ENCODE assay signal across 1 cellular context in genomic region chr18:50969448-50969847, GRCh38.
TF ChIP-seq lines count a peak whose summit lies in the region.

No MANE protein-coding gene starts in this region.

TF ChIP-seq in GM23338, 12 proteins besides CTCF, POLR2A, EP300 and RAD21:
- TF ChIP-seq, protein P1, sequence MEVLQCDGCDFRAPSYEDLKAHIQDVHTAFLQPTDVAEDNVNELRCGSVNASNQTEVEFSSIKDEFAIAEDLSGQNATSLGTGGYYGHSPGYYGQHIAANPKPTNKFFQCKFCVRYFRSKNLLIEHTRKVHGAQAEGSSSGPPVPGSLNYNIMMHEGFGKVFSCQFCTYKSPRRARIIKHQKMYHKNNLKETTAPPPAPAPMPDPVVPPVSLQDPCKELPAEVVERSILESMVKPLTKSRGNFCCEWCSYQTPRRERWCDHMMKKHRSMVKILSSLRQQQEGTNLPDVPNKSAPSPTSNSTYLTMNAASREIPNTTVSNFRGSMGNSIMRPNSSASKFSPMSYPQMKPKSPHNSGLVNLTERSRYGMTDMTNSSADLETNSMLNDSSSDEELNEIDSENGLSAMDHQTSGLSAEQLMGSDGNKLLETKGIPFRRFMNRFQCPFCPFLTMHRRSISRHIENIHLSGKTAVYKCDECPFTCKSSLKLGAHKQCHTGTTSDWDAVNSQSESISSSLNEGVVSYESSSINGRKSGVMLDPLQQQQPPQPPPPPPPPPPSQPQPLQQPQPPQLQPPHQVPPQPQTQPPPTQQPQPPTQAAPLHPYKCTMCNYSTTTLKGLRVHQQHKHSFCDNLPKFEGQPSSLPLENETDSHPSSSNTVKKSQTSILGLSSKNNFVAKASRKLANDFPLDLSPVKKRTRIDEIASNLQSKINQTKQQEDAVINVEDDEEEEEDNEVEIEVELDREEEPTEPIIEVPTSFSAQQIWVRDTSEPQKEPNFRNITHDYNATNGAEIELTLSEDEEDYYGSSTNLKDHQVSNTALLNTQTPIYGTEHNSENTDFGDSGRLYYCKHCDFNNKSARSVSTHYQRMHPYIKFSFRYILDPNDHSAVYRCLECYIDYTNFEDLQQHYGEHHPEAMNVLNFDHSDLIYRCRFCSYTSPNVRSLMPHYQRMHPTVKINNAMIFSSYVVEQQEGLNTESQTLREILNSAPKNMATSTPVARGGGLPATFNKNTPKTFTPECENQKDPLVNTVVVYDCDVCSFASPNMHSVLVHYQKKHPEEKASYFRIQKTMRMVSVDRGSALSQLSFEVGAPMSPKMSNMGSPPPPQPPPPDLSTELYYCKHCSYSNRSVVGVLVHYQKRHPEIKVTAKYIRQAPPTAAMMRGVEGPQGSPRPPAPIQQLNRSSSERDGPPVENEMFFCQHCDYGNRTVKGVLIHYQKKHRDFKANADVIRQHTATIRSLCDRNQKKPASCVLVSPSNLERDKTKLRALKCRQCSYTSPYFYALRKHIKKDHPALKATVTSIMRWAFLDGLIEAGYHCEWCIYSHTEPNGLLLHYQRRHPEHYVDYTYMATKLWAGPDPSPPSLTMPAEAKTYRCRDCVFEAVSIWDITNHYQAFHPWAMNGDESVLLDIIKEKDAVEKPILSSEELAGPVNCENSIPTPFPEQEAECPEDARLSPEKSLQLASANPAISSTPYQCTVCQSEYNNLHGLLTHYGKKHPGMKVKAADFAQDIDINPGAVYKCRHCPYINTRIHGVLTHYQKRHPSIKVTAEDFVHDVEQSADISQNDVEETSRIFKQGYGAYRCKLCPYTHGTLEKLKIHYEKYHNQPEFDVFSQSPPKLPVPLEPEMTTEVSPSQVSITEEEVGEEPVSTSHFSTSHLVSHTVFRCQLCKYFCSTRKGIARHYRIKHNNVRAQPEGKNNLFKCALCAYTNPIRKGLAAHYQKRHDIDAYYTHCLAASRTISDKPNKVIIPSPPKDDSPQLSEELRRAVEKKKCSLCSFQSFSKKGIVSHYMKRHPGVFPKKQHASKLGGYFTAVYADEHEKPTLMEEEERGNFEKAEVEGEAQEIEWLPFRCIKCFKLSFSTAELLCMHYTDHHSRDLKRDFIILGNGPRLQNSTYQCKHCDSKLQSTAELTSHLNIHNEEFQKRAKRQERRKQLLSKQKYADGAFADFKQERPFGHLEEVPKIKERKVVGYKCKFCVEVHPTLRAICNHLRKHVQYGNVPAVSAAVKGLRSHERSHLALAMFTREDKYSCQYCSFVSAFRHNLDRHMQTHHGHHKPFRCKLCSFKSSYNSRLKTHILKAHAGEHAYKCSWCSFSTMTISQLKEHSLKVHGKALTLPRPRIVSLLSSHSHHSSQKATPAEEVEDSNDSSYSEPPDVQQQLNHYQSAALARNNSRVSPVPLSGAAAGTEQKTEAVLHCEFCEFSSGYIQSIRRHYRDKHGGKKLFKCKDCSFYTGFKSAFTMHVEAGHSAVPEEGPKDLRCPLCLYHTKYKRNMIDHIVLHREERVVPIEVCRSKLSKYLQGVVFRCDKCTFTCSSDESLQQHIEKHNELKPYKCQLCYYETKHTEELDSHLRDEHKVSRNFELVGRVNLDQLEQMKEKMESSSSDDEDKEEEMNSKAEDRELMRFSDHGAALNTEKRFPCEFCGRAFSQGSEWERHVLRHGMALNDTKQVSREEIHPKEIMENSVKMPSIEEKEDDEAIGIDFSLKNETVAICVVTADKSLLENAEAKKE (CRISPR knock-in tag; IDR thresholded peaks at IDR 0.05) = no peak
- TF ChIP-seq ZNF331 (CRISPR knock-in tag; IDR thresholded peaks at IDR 0.05; ENCODE audit: low read depth) = no peak
- no peak for TF ChIP-seq STAT1 (IDR thresholded peaks at IDR 0.05; ENCODE audit: unreplicated experiment)
- no peak for TF ChIP-seq CREB1 (CRISPR knock-in tag; IDR thresholded peaks at IDR 0.05; ENCODE audit: low read depth)
- no peak for TF ChIP-seq NANOG (IDR thresholded peaks at IDR 0.05; ENCODE audit: borderline replicate concordance)
TF ChIP-seq in GM23338: peak in this region for 0.
